In the genomic region with DNA sequence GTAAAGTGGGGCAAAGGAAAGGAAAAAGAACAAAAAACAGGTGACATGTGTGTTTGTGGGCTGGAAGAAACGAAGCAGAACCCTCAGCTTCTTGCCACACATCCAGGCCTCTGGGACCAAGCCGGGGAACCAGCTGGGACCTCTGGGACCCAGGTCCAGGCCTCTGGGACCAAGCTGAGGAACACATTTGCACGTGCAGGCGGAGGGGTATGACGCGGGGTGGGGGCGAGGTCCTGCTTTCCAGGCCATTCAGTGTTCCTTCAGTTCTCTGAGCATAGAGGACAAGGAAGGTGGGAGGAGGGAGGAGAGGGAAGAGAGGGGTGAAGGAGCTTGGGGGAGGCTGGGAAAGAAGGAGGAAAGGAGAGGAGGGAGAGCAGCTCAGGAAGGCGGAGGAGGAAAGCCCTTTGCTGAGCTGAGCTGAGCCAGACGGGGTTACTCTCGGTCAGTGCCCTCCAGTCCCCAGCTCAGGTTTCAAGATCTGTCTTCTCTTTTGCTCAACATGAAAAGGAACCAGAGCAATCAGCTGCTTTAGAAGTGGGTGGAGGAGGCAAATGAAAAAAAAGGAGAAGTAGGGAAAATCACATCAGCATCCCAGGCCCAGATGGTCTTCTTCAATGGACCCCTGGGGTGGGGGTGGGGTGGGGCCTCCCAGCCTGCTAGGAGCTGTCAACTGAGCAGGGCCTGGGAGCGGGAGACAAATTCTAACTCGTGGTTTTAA, we compare ENCODE assay signal across 8 cellular contexts. TPM values are rescaled to one million over a fixed set of nuclear protein-coding genes. Genes with fewer than 3 reads are reported as not detected.
DNase-seq lines count a peak whose midpoint lies in the region; ATAC-seq and TF ChIP-seq lines count a peak whose summit lies in the region.

No MANE protein-coding gene starts in this region.

- no peak for TF ChIP-seq CTCF in AG04450 (IDR thresholded peaks at IDR 0.05; ENCODE audit: low read depth, low read length)
- TF ChIP-seq CTCF in lower leg skin (IDR thresholded peaks at IDR 0.05), result no peak
- TF ChIP-seq CTCF in thyroid gland (IDR thresholded peaks at IDR 0.05), result no peak

- peaks cover 0 to 4% of the 10 kb centered on the region in 2 donors for H3K36me3 Mint-ChIP-seq in CD4-positive, alpha-beta memory T cell

- H3K27me3 Mint-ChIP-seq in CD4-positive, alpha-beta memory T cell, result no peaks in the 10 kb centered on the region

- no peak overlapping the region for H3K4me3 Mint-ChIP-seq in CD4-positive, alpha-beta memory T cell

- ATAC-seq in GM19043 (IDR thresholded peaks at IDR 0.05; ENCODE audit: low read depth, unreplicated experiment), result peak; percentile 91
- ATAC-seq in HG03108 (IDR thresholded peaks at IDR 0.05; ENCODE audit: unreplicated experiment), result peak; percentile 95

- H3K4me3 ChIP-seq in AG04450 (ENCODE audit: low read depth, low read length), result no peak overlapping the region
- no peak overlapping the region for H3K4me3 ChIP-seq in lower leg skin (ENCODE audit: low read depth, poor library complexity, severe bottlenecking)
- H3K4me3 ChIP-seq in thyroid gland (replicated peaks in 1 of 3), result no peak overlapping the region
- no peak overlapping the region for H3K4me3 ChIP-seq in CD4-positive, alpha-beta memory T cell (ENCODE audit: low read length in 2 of 2)

- H3K9me3 ChIP-seq in AG04450 (ENCODE audit: control insufficient read depth, insufficient read depth, low read length) (no peaks in the 10 kb centered on the region), thyroid gland (no peaks in the 10 kb centered on the region)
- H3K9me3 ChIP-seq in CD4-positive, alpha-beta memory T cell (ENCODE audit: control insufficient read depth in 1 of 2, low read length in 2 of 2), result no peaks in the 10 kb centered on the region

- CTCF ChIA-PET in AG04450 (lab: Charles Lee), result interaction anchor here (0.6 to 1.4 kb wide), 4 partner anchors 24 to 550 kb away, joined by 3 to 7 read pairs (median 4); no protein-coding TSS in a partner anchor
- CTCF ChIA-PET in CD4-positive, alpha-beta memory T cell (lab: Charles Lee; ENCODE audit: partially characterized antibody), result interaction anchor here (0.7 to 1.3 kb wide), 2 partner anchors 29 to 529 kb away, joined by 3 read pairs; no protein-coding TSS in a partner anchor

- peaks cover 31 to 55% of the 10 kb centered on the region in 2 donors for H3K4me1 ChIP-seq in thyroid gland
- no peaks in the 10 kb centered on the region for H3K4me1 ChIP-seq in CD4-positive, alpha-beta memory T cell (ENCODE audit: insufficient read depth, low read length)

- no peaks in the 10 kb centered on the region for H3K36me3 ChIP-seq in thyroid gland
- no peaks in the 10 kb centered on the region for H3K36me3 ChIP-seq in CD4-positive, alpha-beta memory T cell (ENCODE audit: insufficient read depth, low read length)

- no peak for TF ChIP-seq POLR2A in lower leg skin (IDR thresholded peaks at IDR 0.05)
- no peak for TF ChIP-seq POLR2A in thyroid gland (IDR thresholded peaks at IDR 0.05)

- intact Hi-C loops in lower leg skin (cut with DNase I; ENCODE audit: low total_unique reads), result loop anchor here (10.0 kb wide), 1 partner anchor 286 kb away; no protein-coding TSS in a partner anchor
- intact Hi-C loops in thyroid gland (cut with DNase I), result loop anchor here (5.0 to 10.0 kb wide), 2 partner anchors 58 to 286 kb away; a partner anchor contains a TSS
- intact Hi-C loops in CD4-positive, alpha-beta memory T cell (cut with micrococcal nuclease), result no loop called here

- peaks cover 0 to 2% (median 0%) of the 10 kb centered on the region in 8 donors for H3K9me3 Mint-ChIP-seq in CD4-positive, alpha-beta memory T cell

- POLR2A ChIA-PET in AG04450 (lab: Yijun Ruan, JAX), result interaction anchor here (0.6 to 1.5 kb wide), 10 partner anchors 9 to 375 kb away, joined by 3 to 7 read pairs (median 4); a partner anchor contains a TSS
- POLR2A ChIA-PET in CD4-positive, alpha-beta memory T cell (lab: Charles Lee; ENCODE audit: partially characterized antibody), result no interaction called here

- H3K27ac Mint-ChIP-seq in CD4-positive, alpha-beta memory T cell, result no peak overlapping the region

- H3K27ac ChIP-seq in AG04450 (ENCODE audit: low read depth, low read length), result peak overlapping the region; percentile 74
- H3K27ac ChIP-seq in caudate nucleus (ENCODE audit: low read depth, low read length), result peak overlapping the region; percentile 67
- peak overlapping the region; percentile 81 to 88 (median 83) for H3K27ac ChIP-seq in thyroid gland
- H3K27ac ChIP-seq in CD4-positive, alpha-beta memory T cell (ENCODE audit: low read depth, low read length), result no peak overlapping the region

- DNase-seq in AG04450 (ENCODE audit: low read depth, low spot score) (peak; percentile 78), NCI-H82 treated with DMSO at 0.1 percent for 48 hours (lab: John Stamatoyannopoulos, UW; ENCODE audit: unreplicated experiment) (peak; percentile 22), caudate nucleus (lab: John Stamatoyannopoulos, UW) (peak in 36 of 61 donors; percentile 3 to 71 (median 33)), lower leg skin (ENCODE audit: low spot score in 2 of 2) (peak; percentile 49 to 90), thyroid gland (peak; percentile 84 to 86)
- DNase-seq in CD4-positive, alpha-beta memory T cell, result no peak

- peaks cover 0 to under 1% (median 0%) of the 10 kb centered on the region in 4 donors for H3K4me1 Mint-ChIP-seq in CD4-positive, alpha-beta memory T cell

- 41 to 63% methylated on average over 12 of the region's 12 CpGs for WGBS in lower leg skin, 2 donors
- WGBS in thyroid gland, 2 donors, result 26 to 37% methylated on average over 12 of the region's 12 CpGs

- H3K27me3 ChIP-seq in AG04450 (ENCODE audit: control insufficient read depth, insufficient read depth, low read length) (no peaks in the 10 kb centered on the region), thyroid gland (no peaks in the 10 kb centered on the region)
- H3K27me3 ChIP-seq in CD4-positive, alpha-beta memory T cell (ENCODE audit: insufficient read depth, low read length), result no peaks in the 10 kb centered on the region

RNA-seq across cellular contexts. Expression of a gene that starts 59.1 kb away (rescaled TPM):
- 27.3 and 29.6 TPM in 2 replicates for polyA plus RNA-seq in AG04450 (2011; rRNA removed)
- 182 and 183 TPM in 2 replicates for polyA minus RNA-seq in AG04450 (2011; rRNA and poly(A)+ RNA removed)
- total RNA-seq in lower leg skin (10 to 100 TPM; 35.6 to 60.7 (median 39.8) TPM), thyroid gland (10 to 100 TPM; 18.3 to 59.8 (median 35.0) TPM)
- total RNA-seq in CD4-positive, alpha-beta memory T cell, result 1 to 10 TPM in 1 of 2 experiments, under 1 TPM in 1; 0.80 to 1.2 TPM
- polyA plus RNA-seq in CD4-positive, alpha-beta memory T cell, result 1 to 10 TPM in 1 of 2 donors, under 1 TPM in 1; 0.57 to 1.0 TPM

Comparison
In these comparisons a context has a peak if more than half of its experiments do, and no peak if none do; other contexts are left out.
1. DNase-seq: peak in AG04450 (single experiment), NCI-H82 treated with DMSO at 0.1 percent for 48 hours (single experiment), caudate nucleus (36 of 61), lower leg skin (2 of 2) and thyroid gland (2 of 2); none in CD4-positive, alpha-beta memory T cell (0 of 5).
2. RNA of a gene that starts 59.1 kb away (total RNA-seq): 35.6 to 60.7 TPM in lower leg skin and 18.3 to 59.8 TPM in thyroid gland; 0.80 to 1.2 TPM in CD4-positive, alpha-beta memory T cell; every median in the first group is over 4 times any median in the second.